ENCODE assay signal across 8 cellular contexts in the genomic region with DNA sequence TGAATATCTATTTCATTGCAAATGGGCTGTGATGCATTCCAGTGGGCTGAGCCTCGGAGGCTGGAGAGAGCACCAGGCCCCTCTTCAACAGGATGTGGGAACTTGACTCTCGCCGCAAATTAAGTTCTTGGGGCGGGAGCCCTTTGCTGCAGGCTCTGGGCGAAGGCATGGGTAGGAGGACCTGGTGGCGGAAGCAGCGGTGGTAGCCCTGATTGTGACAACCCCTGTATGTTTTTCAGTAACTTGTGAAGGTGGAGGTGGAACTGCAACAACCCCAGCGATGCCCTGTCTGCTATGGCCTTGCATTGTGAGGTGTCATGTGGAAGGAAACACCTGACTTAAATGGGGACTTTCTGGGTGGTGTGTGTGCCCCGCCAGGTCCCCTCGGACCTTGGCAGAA. TPM values are rescaled to one million over a fixed set of nuclear protein-coding genes. Genes with fewer than 3 reads are reported as not detected.
DNase-seq lines count a peak whose midpoint lies in the region; ATAC-seq, FAIRE-seq and TF ChIP-seq lines count a peak whose summit lies in the region.

No MANE protein-coding gene starts in this region.

- no peak for TF ChIP-seq POLR2A in GM18505 (IDR thresholded peaks at IDR 0.05; ENCODE audit: borderline replicate concordance, extremely low read depth, insufficient read depth, insufficient read length)

- DNase-seq in NOMO-1 treated with DMSO at 0.1 percent for 48 hours (lab: John Stamatoyannopoulos, UW; ENCODE audit: unreplicated experiment) (peak; percentile 80), NCI-H69 (lab: John Stamatoyannopoulos, UW) (no peak), HTR-8/SVneo (ENCODE audit: insufficient read length, low spot score) (no peak), HT-29 (ENCODE audit: low spot score) (no peak)
- DNase-seq in activated T-helper 1 cell treated with anti-CD3 and anti-CD28 coated beads, Interleukin-2, amount 50 U/mL, for 16 hours (ENCODE audit: low read depth in 1 of 2, low spot score in 1 of 2) = peak; percentile 64 to 70
- DNase-seq in stimulated activated CD4-positive, alpha-beta T cell treated with anti-CD3 and anti-CD28 coated beads, Interleukin-12 subunit alpha, Interleukin-12 subunit beta, amount 100 ng/mL, for 48 hours (ENCODE audit: low read depth in 2 of 3, low spot score in 1 of 3) = peak in 2 of 3 donors; percentile 64 to 72

- peak; percentile 55 for ATAC-seq in GM18505 (IDR thresholded peaks at IDR 0.05; ENCODE audit: unreplicated experiment)
- ATAC-seq in GM21515 (IDR thresholded peaks at IDR 0.05; ENCODE audit: unreplicated experiment) = no peak

- no peak for FAIRE-seq in HTR-8/SVneo (lab: Jason Lieb, UNC)

RNA-seq across cellular contexts. Expression of gene FYB1, which starts 9.4 kb away (rescaled TPM):
- total RNA-seq in HT-29 (2014; rRNA removed; shearing (Covaris generic)) = not detected in 2 replicates

Comparison
In these comparisons a context has a peak if more than half of its experiments do, and no peak if none do; other contexts are left out.
1. DNase-seq: peak in NOMO-1 treated with DMSO at 0.1 percent for 48 hours (single experiment), activated T-helper 1 cell treated with anti-CD3 and anti-CD28 coated beads, Interleukin-2, amount 50 U/mL, for 16 hours (2 of 2) and stimulated activated CD4-positive, alpha-beta T cell treated with anti-CD3 and anti-CD28 coated beads, Interleukin-12 subunit alpha, Interleukin-12 subunit beta, amount 100 ng/mL, for 48 hours (2 of 3); none in NCI-H69 (single experiment), HTR-8/SVneo (single experiment) and HT-29 (single experiment).